In the genomic region with DNA sequence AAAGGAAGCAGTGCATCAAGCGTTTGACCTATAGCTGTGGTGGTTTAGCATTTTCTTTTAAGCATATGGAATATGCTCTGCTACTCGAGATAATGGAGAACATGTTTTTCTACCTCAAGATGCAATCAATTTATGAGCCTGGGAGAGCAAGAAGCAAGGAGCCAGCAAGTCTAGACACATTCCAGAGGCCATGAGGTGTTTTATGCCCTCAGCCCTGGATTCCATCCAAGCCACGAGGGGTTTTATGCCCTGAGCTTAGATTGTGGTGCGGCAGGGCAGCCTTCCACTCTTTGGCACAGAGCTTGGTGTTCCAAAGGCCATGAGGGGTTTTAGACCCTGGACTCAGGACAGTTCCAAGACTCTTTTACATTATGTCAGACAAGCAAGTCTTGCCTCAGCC, we compare ENCODE assay signal across 26 cellular contexts. TPM values are rescaled to one million over a fixed set of nuclear protein-coding genes. Genes with fewer than 3 reads are reported as not detected.
DNase-seq lines count a peak whose midpoint lies in the region; ATAC-seq, FAIRE-seq and TF ChIP-seq lines count a peak whose summit lies in the region.
"Had no signal": no experiment of that assay in that cellular context is flagged by ENCODE, and none has a peak within 500 bp of the region (broad histone marks: within the 10 kb centered on the region; RNA-seq: fewer than 3 reads in every experiment).

No MANE protein-coding gene starts in this region.

- no peaks in the 10 kb centered on the region for H3K27me3 Mint-ChIP-seq in astrocyte (ENCODE audit: low read depth, unreplicated experiment)
- H3K27me3 Mint-ChIP-seq: activated naive CD8-positive, alpha-beta T cell treated with anti-CD3 and anti-CD28 coated beads for 36 hours had no signal

- intact Hi-C loops in left colon (cut with DNase I, micrococcal nuclease): no loop called here

- H3K79me2 ChIP-seq in astrocyte (ENCODE audit: insufficient read depth, low read length): no peaks in the 10 kb centered on the region

- no peak overlapping the region for H3K4me3 Mint-ChIP-seq in astrocyte (ENCODE audit: unreplicated experiment)
- H3K4me3 Mint-ChIP-seq: activated naive CD8-positive, alpha-beta T cell treated with anti-CD3 and anti-CD28 coated beads for 36 hours had no signal

- H3K27ac Mint-ChIP-seq in astrocyte (ENCODE audit: unreplicated experiment): peak overlapping the region; percentile 2
- H3K27ac Mint-ChIP-seq: activated naive CD8-positive, alpha-beta T cell treated with anti-CD3 and anti-CD28 coated beads for 36 hours had no signal

- no peaks in the 10 kb centered on the region for H3K9me3 ChIP-seq in astrocyte (ENCODE audit: insufficient read depth, low read depth, low read length)
- H3K9me3 ChIP-seq: breast epithelium, uterus had no signal

- H3K4me2 ChIP-seq in astrocyte (ENCODE audit: low read length): no peak overlapping the region

- no peak overlapping the region for H2AFZ ChIP-seq in astrocyte (ENCODE audit: low read depth, low read length)

- no peak overlapping the region for H3K27ac ChIP-seq in astrocyte (ENCODE audit: low read depth, low read length)
- H3K27ac ChIP-seq: breast epithelium, C4-2B, uterus had no signal

- H3K36me3 Mint-ChIP-seq in astrocyte (ENCODE audit: low read depth, unreplicated experiment): peaks cover 13% of the 10 kb centered on the region

- H3K36me3 ChIP-seq in astrocyte (ENCODE audit: insufficient read depth, low read length): no peaks in the 10 kb centered on the region
- H3K36me3 ChIP-seq: breast epithelium, uterus had no signal

- TF ChIP-seq CTCF in astrocyte (IDR thresholded peaks at IDR 0.05; ENCODE audit: insufficient read depth, low read depth, low read length): no peak

- H3K9ac ChIP-seq in astrocyte (ENCODE audit: low read length): no peak overlapping the region

- H3K4me1 ChIP-seq in astrocyte (ENCODE audit: insufficient read depth, low read length): no peaks in the 10 kb centered on the region
- H3K4me1 ChIP-seq: breast epithelium, uterus had no signal

- no peaks in the 10 kb centered on the region for H3K4me1 Mint-ChIP-seq in astrocyte (ENCODE audit: low read depth, unreplicated experiment)
- H3K4me1 Mint-ChIP-seq: activated naive CD8-positive, alpha-beta T cell treated with anti-CD3 and anti-CD28 coated beads for 36 hours had no signal

- peaks cover 19% of the 10 kb centered on the region for H3K9me3 Mint-ChIP-seq in astrocyte (ENCODE audit: unreplicated experiment)

- H3K27me3 ChIP-seq in astrocyte (ENCODE audit: insufficient read depth, low read length): no peaks in the 10 kb centered on the region
- H3K27me3 ChIP-seq: breast epithelium, uterus had no signal

- no peak overlapping the region for H3K4me3 ChIP-seq in astrocyte (ENCODE audit: insufficient read depth, low read depth, low read length)
- H3K4me3 ChIP-seq: breast epithelium, lung, uterus had no signal

- ATAC-seq in HG03521 (IDR thresholded peaks at IDR 0.05; ENCODE audit: unreplicated experiment): no peak
- ATAC-seq in left colon: no peak
- no peak for ATAC-seq in GM21360 (IDR thresholded peaks at IDR 0.05; ENCODE audit: unreplicated experiment)
- ATAC-seq: right cardiac atrium had no signal

- FAIRE-seq in astrocyte (lab: Jason Lieb, UNC): no peak
- FAIRE-seq: endothelial cell of umbilical vein, GM12891 had no signal

- DNase-seq in DMS79 (lab: John Stamatoyannopoulos, UW): peak; percentile 61
- DNase-seq in LHCN-M2 (ENCODE audit: low read depth): peak; percentile 26
- peak; percentile 9 for DNase-seq in astrocyte (ENCODE audit: low read depth)
- DNase-seq in kidney tubule cell (ENCODE audit: low spot score): peak; percentile 49
- DNase-seq in left colon: no peak
- DNase-seq in NCI-H2029 (lab: John Stamatoyannopoulos, UW): no peak
- DNase-seq: activated CD4-positive, alpha-beta T cell treated with anti-CD3 and anti-CD28 coated beads for 4 hours; activated naive CD8-positive, alpha-beta T cell treated with anti-CD3 and anti-CD28 coated beads for 36 hours; foreskin melanocyte; HCEC 1CT; hypothalamus; islet precursor cell; NCI-H1436; NCI-H748 treated with DMSO at 0.1 percent for 48 hours; right cardiac atrium; SHP77; stimulated activated CD8-positive, alpha-beta memory T cell treated with anti-CD3 and anti-CD28 coated beads, Interleukin-4, amount 100 ng/mL, for 48 hours; uterus had no signal

- H4K20me1 ChIP-seq in astrocyte (ENCODE audit: insufficient read depth, low read length): no peaks in the 10 kb centered on the region

RNA-seq across cellular contexts. Expression of gene DNAJB13, which starts 11.7 kb away (rescaled TPM):
- total RNA-seq in LHCN-M2 (2014; rRNA removed) (0.06 TPM in 1 of 2 replicates, not detected in the other), astrocyte (1.2 and 1.3 TPM in 2 replicates), left colon (not detected)
- 0.70 TPM for polyA plus RNA-seq in LHCN-M2 (2012)
- total RNA-seq: breast epithelium, omental fat pad had no signal
- polyA plus RNA-seq: right cardiac atrium had no signal

RNA-seq across cellular contexts. Expression of gene UCP2, which starts 43.5 kb away (rescaled TPM):
- total RNA-seq in LHCN-M2 (2014; rRNA removed) (4.3 and 8.0 TPM in 2 replicates), astrocyte (57.9 and 83.0 TPM in 2 replicates), left colon (10 to 100 TPM; 33.9 to 46.7 TPM)
- 27.4 TPM for polyA plus RNA-seq in LHCN-M2 (2012)

Comparison
In these comparisons a context has a peak if more than half of its experiments do, and no peak if none do; other contexts are left out.
1. DNase-seq: peak in DMS79 (single experiment), LHCN-M2 (single experiment), astrocyte (single experiment) and kidney tubule cell (single experiment); none in left colon (0 of 2) and NCI-H2029 (single experiment).